In the genomic region with DNA sequence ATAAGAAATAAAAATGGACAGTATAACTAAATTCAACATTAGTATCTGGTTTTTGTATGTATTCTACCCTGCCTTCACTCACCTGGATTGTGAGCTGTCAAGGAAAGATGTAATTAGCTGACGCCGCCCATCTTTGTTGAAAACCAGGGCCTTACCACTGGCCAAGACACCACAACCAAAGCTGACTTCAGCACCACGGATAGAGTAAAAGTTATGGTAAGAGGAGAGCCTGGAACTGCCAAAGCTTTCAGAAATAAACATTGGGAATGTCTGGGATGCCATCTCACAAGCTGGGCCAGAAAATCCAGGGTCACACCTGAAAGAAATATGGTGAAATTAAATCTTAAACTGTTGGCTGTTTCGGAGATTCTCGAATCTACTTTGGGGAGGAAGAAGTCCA, we compare ENCODE assay signal across 16 cellular contexts.
A peak's percentile ranks its signal among the peaks of the same experiment; 100 is the strongest.
DNase-seq lines count a peak whose midpoint lies in the region; ATAC-seq, FAIRE-seq and TF ChIP-seq lines count a peak whose summit lies in the region.
"Had no signal": no experiment of that assay in that cellular context is flagged by ENCODE, and none has a peak within 500 bp of the region (broad histone marks: within the 10 kb centered on the region; RNA-seq: fewer than 3 reads in every experiment).

No MANE protein-coding gene starts in this region.

- dilution Hi-C loops in mammary epithelial cell (cut with HindIII; ENCODE audit: low sequenced_read_pairs) (no loop called here), keratinocyte (cut with MboI; ENCODE audit: extremely low pct_ligation_motif_present, low sequenced_read_pairs) (no loop called here)

- H3K4me2 ChIP-seq in mammary epithelial cell (ENCODE audit: insufficient read depth, low read depth, low read length): no peak overlapping the region
- H3K4me2 ChIP-seq in keratinocyte (ENCODE audit: control insufficient read depth, extremely low read depth, insufficient read depth, low read depth, low read length): no peak overlapping the region
- H3K4me2 ChIP-seq in MM.1S (ENCODE audit: low read depth, low read length): no peak overlapping the region

- no peaks in the 10 kb centered on the region for H3K9me3 Mint-ChIP-seq in CD4-positive, alpha-beta T cell
- H3K9me3 Mint-ChIP-seq: activated CD4-positive, alpha-beta memory T cell treated with anti-CD3 and anti-CD28 coated beads for 36 hours; activated T-helper 1 cell treated with anti-CD3 and anti-CD28 coated beads, Interleukin-12 subunit alpha, Interleukin-12 subunit beta, Interleukin-2, Interleukin-4 antibody, amounts not matched to agents 30 ng/mL and 10 ng/mL and 1 ng/mL, durations not matched to agents 14 hours and 24 hours and 36 hours; neural crest cell had no signal

- H3K36me3 ChIP-seq in mammary epithelial cell (ENCODE audit: insufficient read depth, low read length) (no peaks in the 10 kb centered on the region), keratinocyte (ENCODE audit: control insufficient read depth in 2 of 2, extremely low read depth in 1 of 2, insufficient read depth in 2 of 2, low read length in 2 of 2) (no peaks in the 10 kb centered on the region), MM.1S (replicated peaks; ENCODE audit: insufficient read depth, low read length) (no peaks in the 10 kb centered on the region), thyroid gland (no peaks in the 10 kb centered on the region)
- H3K36me3 ChIP-seq: SJSA1, upper lobe of right lung had no signal

- H3K4me3 ChIP-seq in mammary epithelial cell (replicated peaks in 1 of 3; ENCODE audit: insufficient read depth in 1 of 3, low read depth in 2 of 3, low read length in 3 of 3) (no peak overlapping the region), keratinocyte (ENCODE audit: control insufficient read depth in 2 of 3, extremely low read depth in 1 of 3, insufficient read depth in 2 of 3, low read depth in 1 of 3, low read length in 3 of 3) (no peak overlapping the region), MM.1S (ENCODE audit: low read length) (no peak overlapping the region), thyroid gland (replicated peaks in 1 of 3) (no peak overlapping the region)
- H3K4me3 ChIP-seq: SJSA1, upper lobe of right lung had no signal

- H3K9me3 ChIP-seq in mammary epithelial cell (replicated peaks; ENCODE audit: insufficient read depth, low read length): no peaks in the 10 kb centered on the region
- H3K9me3 ChIP-seq in keratinocyte (ENCODE audit: control insufficient read depth, low read depth, low read length): no peaks in the 10 kb centered on the region
- no peaks in the 10 kb centered on the region for H3K9me3 ChIP-seq in MM.1S (replicated peaks; ENCODE audit: insufficient read depth, low read length)
- H3K9me3 ChIP-seq in CD4-positive, alpha-beta T cell (ENCODE audit: control insufficient read depth, low read length): no peaks in the 10 kb centered on the region
- H3K9me3 ChIP-seq in thyroid gland: no peaks in the 10 kb centered on the region
- H3K9me3 ChIP-seq: SJSA1, upper lobe of right lung had no signal

- intact Hi-C loops in mammary epithelial cell (cut with micrococcal nuclease) (no loop called here), sciatic nerve (cut with DNase I) (no loop called here), thyroid gland (cut with DNase I) (no loop called here)
- intact Hi-C loops in CD4-positive, alpha-beta T cell (cut with DNase I, micrococcal nuclease): no loop called here

- peak; percentile 17 for FAIRE-seq in keratinocyte (lab: Jason Lieb, UNC)

- peaks cover 20% of the 10 kb centered on the region for H3K27me3 Mint-ChIP-seq in CD4-positive, alpha-beta T cell

- 87% methylated on average over 5 of the region's 5 CpGs for WGBS in mammary epithelial cell (ENCODE audit: low coverage, missing lambda C conversion rate)
- WGBS in thyroid gland, 2 donors: 77 to 78% methylated on average over 5 of the region's 5 CpGs

- H4K20me1 ChIP-seq in mammary epithelial cell (ENCODE audit: insufficient read depth, low read length) (no peaks in the 10 kb centered on the region), keratinocyte (ENCODE audit: control insufficient read depth, extremely low read depth, insufficient read depth, low read length) (no peaks in the 10 kb centered on the region), MM.1S (ENCODE audit: insufficient read depth, low read length) (no peaks in the 10 kb centered on the region)

- H3K27ac Mint-ChIP-seq in CD4-positive, alpha-beta T cell: no peak overlapping the region
- H3K27ac Mint-ChIP-seq: activated CD4-positive, alpha-beta memory T cell treated with anti-CD3 and anti-CD28 coated beads for 36 hours; activated T-helper 1 cell treated with anti-CD3 and anti-CD28 coated beads, Interleukin-12 subunit alpha, Interleukin-12 subunit beta, Interleukin-2, Interleukin-4 antibody, amounts not matched to agents 30 ng/mL and 10 ng/mL and 1 ng/mL, durations not matched to agents 14 hours and 24 hours and 36 hours had no signal

- no peaks in the 10 kb centered on the region for H3K27me3 ChIP-seq in mammary epithelial cell (ENCODE audit: insufficient read depth, low read length)
- H3K27me3 ChIP-seq in keratinocyte (ENCODE audit: control insufficient read depth, extremely low read depth, insufficient read depth, low read length): no peaks in the 10 kb centered on the region
- no peaks in the 10 kb centered on the region for H3K27me3 ChIP-seq in MM.1S (replicated peaks; ENCODE audit: insufficient read depth, low read length)
- H3K27me3 ChIP-seq in CD4-positive, alpha-beta T cell (ENCODE audit: control insufficient read depth, insufficient read depth, low read length): peaks cover 4% of the 10 kb centered on the region
- no peaks in the 10 kb centered on the region for H3K27me3 ChIP-seq in thyroid gland
- H3K27me3 ChIP-seq: SJSA1, upper lobe of right lung had no signal

- H3K9ac ChIP-seq in mammary epithelial cell (ENCODE audit: insufficient read depth, low read length) (no peak overlapping the region), keratinocyte (ENCODE audit: control insufficient read depth, extremely low read depth, insufficient read depth, low read length) (no peak overlapping the region), MM.1S (ENCODE audit: low read length) (no peak overlapping the region)

- no peaks in the 10 kb centered on the region for H3K36me3 Mint-ChIP-seq in CD4-positive, alpha-beta T cell (ENCODE audit: low read depth)
- H3K36me3 Mint-ChIP-seq: activated CD4-positive, alpha-beta memory T cell treated with anti-CD3 and anti-CD28 coated beads for 36 hours had no signal

- H3K79me2 ChIP-seq in mammary epithelial cell (ENCODE audit: insufficient read depth, low read length) (no peaks in the 10 kb centered on the region), keratinocyte (ENCODE audit: control insufficient read depth, insufficient read depth, low read length) (no peaks in the 10 kb centered on the region), MM.1S (ENCODE audit: low read length) (no peaks in the 10 kb centered on the region)

- DNase-seq in Daoy (ENCODE audit: low read depth): peak; percentile 45
- peak; percentile 29 for DNase-seq in NCI-H146 (lab: John Stamatoyannopoulos, UW)
- peak; percentile 38 for DNase-seq in mammary epithelial cell
- no peak for DNase-seq in keratinocyte (ENCODE audit: low read depth, low spot score)
- no peak for DNase-seq in sciatic nerve (ENCODE audit: low spot score)
- no peak for DNase-seq in MM.1S
- DNase-seq in CD4-positive, alpha-beta T cell: no peak
- no peak for DNase-seq in thyroid gland
- DNase-seq: activated CD4-positive, alpha-beta memory T cell treated with anti-CD3 and anti-CD28 coated beads for 36 hours; anterior cingulate cortex; NCI-H2171; stimulated activated CD4-positive, alpha-beta T cell treated with anti-CD3 and anti-CD28 coated beads, Interleukin-4, amount 100 ng/mL, for 4 hours; upper lobe of right lung had no signal

- peaks cover 36% of the 10 kb centered on the region for H3K4me1 ChIP-seq in mammary epithelial cell (ENCODE audit: insufficient read depth, low read length)
- peaks cover 27% of the 10 kb centered on the region for H3K4me1 ChIP-seq in keratinocyte (ENCODE audit: control insufficient read depth, extremely low read depth, insufficient read depth, low read length)
- H3K4me1 ChIP-seq in MM.1S (ENCODE audit: low read length): no peaks in the 10 kb centered on the region
- no peaks in the 10 kb centered on the region for H3K4me1 ChIP-seq in thyroid gland
- H3K4me1 ChIP-seq: upper lobe of right lung had no signal

- CTCF ChIA-PET in mammary epithelial cell (lab: Charles Lee; ENCODE audit: low non-redundant PET): no interaction called here
- CTCF ChIA-PET in CD4-positive, alpha-beta T cell (lab: Charles Lee): interaction anchor here (0.9 kb wide), 1 partner anchor 21 kb away, joined by 3 read pairs; no protein-coding TSS in a partner anchor

- no TSS peak for BruUV-seq in mammary epithelial cell (replicated peaks; lab: Mats Ljungman, UMichigan)

- ATAC-seq in sciatic nerve: no peak
- ATAC-seq in CD4-positive, alpha-beta T cell (ENCODE audit: poor library complexity): no peak
- ATAC-seq: upper lobe of right lung had no signal

- POLR2A ChIA-PET in CD4-positive, alpha-beta T cell (lab: Charles Lee): no interaction called here

- H3K27ac ChIP-seq in mammary epithelial cell (ENCODE audit: insufficient read depth, low read depth, low read length): no peak overlapping the region
- no peak overlapping the region for H3K27ac ChIP-seq in keratinocyte (ENCODE audit: control insufficient read depth, insufficient read depth, low read length)
- no peak overlapping the region for H3K27ac ChIP-seq in MM.1S (ENCODE audit: low read length)
- no peak overlapping the region for H3K27ac ChIP-seq in CD4-positive, alpha-beta T cell (ENCODE audit: low read depth, low read length)
- no peak overlapping the region for H3K27ac ChIP-seq in thyroid gland
- H3K27ac ChIP-seq: SJSA1, upper lobe of right lung had no signal

- no peaks in the 10 kb centered on the region for H3K4me1 Mint-ChIP-seq in CD4-positive, alpha-beta T cell (ENCODE audit: low read depth)
- H3K4me1 Mint-ChIP-seq: neural crest cell had no signal

- in situ Hi-C loops in mammary epithelial cell (cut with MboI; ENCODE audit: low sequenced_read_pairs in 2 of 2): no loop called here

- no peaks in the 10 kb centered on the region for H3K9me2 ChIP-seq in MM.1S (replicated peaks; ENCODE audit: insufficient read depth, low read length)

- TF ChIP-seq CTCF in mammary epithelial cell (conservative IDR thresholded peaks at IDR 0.05 in 1 of 2, IDR thresholded peaks at IDR 0.05 in 1 of 2; ENCODE audit: extremely low read depth in 1 of 2, insufficient read depth in 1 of 2, low read depth in 1 of 2, low read length in 2 of 2) (no peak), keratinocyte (optimal IDR thresholded peaks at IDR 0.05 in 1 of 3, IDR thresholded peaks at IDR 0.05 in 1 of 3, conservative IDR thresholded peaks at IDR 0.05 in 1 of 3; ENCODE audit: extremely low read depth in 1 of 3, insufficient read depth in 2 of 3, low read length in 3 of 3) (no peak), MM.1S (IDR thresholded peaks at IDR 0.05; ENCODE audit: low read length) (no peak), thyroid gland (IDR thresholded peaks at IDR 0.05) (no peak)
- no peak for TF ChIP-seq CTCF in CD4-positive, alpha-beta T cell (IDR thresholded peaks at IDR 0.05)

- TF ChIP-seq POLR2A in thyroid gland (IDR thresholded peaks at IDR 0.05): no peak

- H2AFZ ChIP-seq in mammary epithelial cell (ENCODE audit: low read depth, low read length) (no peak overlapping the region), keratinocyte (ENCODE audit: control insufficient read depth, low read length) (no peak overlapping the region), MM.1S (ENCODE audit: low read length) (no peak overlapping the region)

- H3K4me3 Mint-ChIP-seq in CD4-positive, alpha-beta T cell: no peak overlapping the region
- H3K4me3 Mint-ChIP-seq: activated CD4-positive, alpha-beta memory T cell treated with anti-CD3 and anti-CD28 coated beads for 36 hours; activated T-helper 1 cell treated with anti-CD3 and anti-CD28 coated beads, Interleukin-12 subunit alpha, Interleukin-12 subunit beta, Interleukin-2, Interleukin-4 antibody, amounts not matched to agents 30 ng/mL and 10 ng/mL and 1 ng/mL, durations not matched to agents 14 hours and 24 hours and 36 hours; neural crest cell had no signal

- no peaks in the 10 kb centered on the region for H3F3A ChIP-seq in MM.1S (ENCODE audit: insufficient read depth, low read length)

- H3K9me1 ChIP-seq in keratinocyte (ENCODE audit: control insufficient read depth, extremely low read depth, insufficient read depth, low read length): no peaks in the 10 kb centered on the region

Comparison
In these comparisons a context has a peak if more than half of its experiments do, and no peak if none do; other contexts are left out.
1. DNase-seq: peak in Daoy (single experiment), NCI-H146 (single experiment) and mammary epithelial cell (single experiment); none in keratinocyte (single experiment), sciatic nerve (single experiment), MM.1S (single experiment), CD4-positive, alpha-beta T cell (0 of 10) and thyroid gland (0 of 2).